9 cellular contexts compared by ENCODE assay signal in the genomic region with DNA sequence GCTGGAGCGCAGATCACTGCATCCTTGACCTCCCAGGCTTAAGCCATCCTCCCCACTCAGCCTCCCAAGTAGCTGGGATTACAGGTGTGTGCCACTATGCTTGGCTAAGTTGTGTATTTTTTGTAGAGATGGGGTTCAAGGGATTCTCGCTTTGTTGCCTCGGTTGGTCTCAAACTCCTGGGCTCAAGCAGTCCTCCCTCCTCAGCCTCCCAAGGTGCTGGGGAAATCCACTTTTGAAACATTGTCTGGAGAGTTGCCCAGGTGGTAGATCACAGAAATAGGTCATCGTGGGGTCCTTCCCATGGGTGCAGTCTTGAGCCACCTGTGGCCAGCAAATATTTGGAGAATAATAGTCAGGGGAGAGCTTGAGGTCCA. TPM values are rescaled to one million over a fixed set of nuclear protein-coding genes. Genes with fewer than 3 reads are reported as not detected.
DNase-seq lines count a peak whose midpoint lies in the region; ATAC-seq lines count a peak whose summit lies in the region.
"Had no signal": no experiment of that assay in that cellular context is flagged by ENCODE, and none has a peak within 500 bp of the region (broad histone marks: within the 10 kb centered on the region; RNA-seq: fewer than 3 reads in every experiment).

No MANE protein-coding gene starts in this region.

- H3K4me3 ChIP-seq in HUES48 (ENCODE audit: low read depth, low read length) = no peak overlapping the region

- peaks cover 14 to 59% of the 10 kb centered on the region in 2 donors for H3K36me3 Mint-ChIP-seq in activated naive CD4-positive, alpha-beta T cell treated with anti-CD3 and anti-CD28 coated beads, Interleukin-2, amount 50 U/mL, for 72 hours
- H3K36me3 Mint-ChIP-seq in immature natural killer cell = peaks cover 0 to 15% (median 9%) of the 10 kb centered on the region in 3 donors

- H3K27me3 Mint-ChIP-seq in immature natural killer cell (ENCODE audit: low read depth in 3 of 3) = peaks cover 0 to 11% (median 6%) of the 10 kb centered on the region in 3 donors
- no peaks in the 10 kb centered on the region for H3K27me3 Mint-ChIP-seq in stimulated activated naive CD8-positive, alpha-beta T cell treated with anti-CD3 and anti-CD28 coated beads, Interleukin-15, amount 100 ng/mL, for 72 hours

- no peak for DNase-seq in activated naive CD4-positive, alpha-beta T cell treated with anti-CD3 and anti-CD28 coated beads, Interleukin-2, amount 50 U/mL, for 72 hours (ENCODE audit: low spot score in 2 of 2)
- DNase-seq in immature natural killer cell (no peak), GM03348 (ENCODE audit: low spot score) (no peak)
- DNase-seq in stimulated activated naive CD8-positive, alpha-beta T cell treated with anti-CD3 and anti-CD28 coated beads, Interleukin-15, amount 100 ng/mL, for 72 hours = no peak
- DNase-seq: activated gamma-delta T cell, NCI-H510A had no signal

- no peak for ATAC-seq in activated naive CD4-positive, alpha-beta T cell treated with anti-CD3 and anti-CD28 coated beads, Interleukin-2, amount 50 U/mL, for 72 hours
- ATAC-seq in stimulated activated naive CD8-positive, alpha-beta T cell treated with anti-CD3 and anti-CD28 coated beads, Interleukin-15, amount 100 ng/mL, for 72 hours = no peak
- ATAC-seq in GM19324 (IDR thresholded peaks at IDR 0.05; ENCODE audit: low FRiP score, unreplicated experiment) = no peak
- ATAC-seq in HG03342 (IDR thresholded peaks at IDR 0.05; ENCODE audit: unreplicated experiment) = no peak

- peaks cover 68% of the 10 kb centered on the region for H3K36me3 ChIP-seq in HUES48 (ENCODE audit: control insufficient read depth, insufficient read depth, low read length)

- H3K9me3 Mint-ChIP-seq in activated naive CD4-positive, alpha-beta T cell treated with anti-CD3 and anti-CD28 coated beads, Interleukin-2, amount 50 U/mL, for 72 hours = peaks cover 5% of the 10 kb centered on the region in 2 donors
- H3K9me3 Mint-ChIP-seq in immature natural killer cell = no peaks in the 10 kb centered on the region
- H3K9me3 Mint-ChIP-seq in stimulated activated naive CD8-positive, alpha-beta T cell treated with anti-CD3 and anti-CD28 coated beads, Interleukin-15, amount 100 ng/mL, for 72 hours = peaks cover 0 to 5% of the 10 kb centered on the region in 2 donors

- H3K4me3 Mint-ChIP-seq in immature natural killer cell = peak overlapping the region; percentile 77 to 93 (median 88)
- peak overlapping the region; percentile 74 to 76 for H3K4me3 Mint-ChIP-seq in stimulated activated naive CD8-positive, alpha-beta T cell treated with anti-CD3 and anti-CD28 coated beads, Interleukin-15, amount 100 ng/mL, for 72 hours

- peak overlapping the region; percentile 85 to 98 for H3K27ac Mint-ChIP-seq in activated naive CD4-positive, alpha-beta T cell treated with anti-CD3 and anti-CD28 coated beads, Interleukin-2, amount 50 U/mL, for 72 hours
- H3K27ac Mint-ChIP-seq in immature natural killer cell = peak overlapping the region; percentile 94 to 99 (median 98)
- peak overlapping the region; percentile 84 to 95 for H3K27ac Mint-ChIP-seq in stimulated activated naive CD8-positive, alpha-beta T cell treated with anti-CD3 and anti-CD28 coated beads, Interleukin-15, amount 100 ng/mL, for 72 hours

- no peaks in the 10 kb centered on the region for H3K27me3 ChIP-seq in HUES48 (ENCODE audit: control insufficient read depth, insufficient read depth, low read length)

- peaks cover 9% of the 10 kb centered on the region for H3K4me1 ChIP-seq in HUES48 (ENCODE audit: control insufficient read depth, insufficient read depth, low read length)

- H3K27ac ChIP-seq in HUES48 (ENCODE audit: low read depth, low read length) = peak overlapping the region; percentile 46

- H3K9me3 ChIP-seq in HUES48 (ENCODE audit: control insufficient read depth, insufficient read depth, low read length) = no peaks in the 10 kb centered on the region

- no peak overlapping the region for H3K9ac ChIP-seq in HUES48 (ENCODE audit: low read depth, low read length)

- H3K4me1 Mint-ChIP-seq in immature natural killer cell = peaks cover 66% of the 10 kb centered on the region in 2 donors
- H3K4me1 Mint-ChIP-seq in stimulated activated naive CD8-positive, alpha-beta T cell treated with anti-CD3 and anti-CD28 coated beads, Interleukin-15, amount 100 ng/mL, for 72 hours = peaks cover 76% of the 10 kb centered on the region

RNA-seq across cellular contexts. Expression of a gene that starts 5.2 kb away (rescaled TPM):
- total RNA-seq in activated naive CD4-positive, alpha-beta T cell treated with anti-CD3 and anti-CD28 coated beads, Interleukin-2, amount 50 U/mL, for 72 hours = 10 to 100 TPM; 53.0 to 66.6 TPM
- polyA plus RNA-seq in immature natural killer cell = 10 to 100 TPM; 10.8 to 28.1 (median 22.8) TPM
